Comparison of ENCODE assay signal across 19 cellular contexts in the genomic region with DNA sequence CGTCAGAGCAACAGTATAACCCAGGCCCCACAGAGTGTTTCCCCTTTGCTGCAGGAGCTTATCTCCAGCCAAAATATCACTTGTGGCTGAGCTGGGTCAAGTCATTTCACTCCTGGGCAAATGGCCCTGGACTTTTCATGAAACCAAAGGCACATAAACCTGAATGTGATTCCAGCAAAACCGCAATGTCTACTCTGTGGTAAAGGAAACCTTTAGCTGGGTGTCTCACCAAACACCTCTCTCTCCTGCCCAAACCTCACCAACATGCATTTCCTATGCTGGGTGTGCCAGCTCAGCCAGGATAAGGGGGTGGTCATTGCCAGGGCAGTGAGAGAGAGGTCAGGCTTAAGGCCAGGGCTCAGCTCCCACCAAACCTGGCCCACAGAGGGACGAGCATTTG.
DNase-seq lines count a peak whose midpoint lies in the region; ATAC-seq lines count a peak whose summit lies in the region.
"Had no signal": no experiment of that assay in that cellular context is flagged by ENCODE, and none has a peak within 500 bp of the region (broad histone marks: within the 10 kb centered on the region; RNA-seq: fewer than 3 reads in every experiment).

No MANE protein-coding gene starts in this region.

- no peaks in the 10 kb centered on the region for H3K79me1 ChIP-seq in neuronal stem cell (ENCODE audit: low read depth, low read length)

- no peak overlapping the region for H3K4me2 ChIP-seq in neuronal stem cell (ENCODE audit: insufficient read depth, low read length, poor library complexity, severe bottlenecking)
- H3K4me2 ChIP-seq: A549, BLaER1, GM23338, KMS-11 had no signal

- no peak overlapping the region for H3K4me3 ChIP-seq in neuronal stem cell (ENCODE audit: low read length in 2 of 2)
- H3K4me3 ChIP-seq: A549, BLaER1, GM23338 had no signal

- H3K4ac ChIP-seq in neuronal stem cell (ENCODE audit: low read length), result no peak overlapping the region

- no peaks in the 10 kb centered on the region for H3K36me3 ChIP-seq in neuronal stem cell (replicated peaks in 1 of 2; ENCODE audit: control insufficient read depth in 2 of 2, insufficient read depth in 2 of 2, low read length in 2 of 2)
- H3K36me3 ChIP-seq: BLaER1 had no signal

- DNase-seq in Daoy (ENCODE audit: low read depth), result peak; percentile 15
- peak; percentile 68 for DNase-seq in M059J (ENCODE audit: low read depth)
- no peak for DNase-seq in neuronal stem cell (ENCODE audit: low spot score)
- no peak for DNase-seq in NK-92 treated with Interleukin-12 subunit alpha and Interleukin-12 subunit beta, amount 100 ng/mL, for 24 hours (lab: John Stamatoyannopoulos, UW)
- DNase-seq in activated CD4-positive, alpha-beta T cell treated with anti-CD3 and anti-CD28 coated beads for 48 hours, result no peak
- DNase-seq: CD4-positive, alpha-beta memory T cell; DMS153; DMS79; GF-D8; HCEC 1CT had no signal

- ATAC-seq in HG02798 (IDR thresholded peaks at IDR 0.05; ENCODE audit: poor library complexity, unreplicated experiment) (peak; percentile 34), GM18498 (IDR thresholded peaks at IDR 0.05; ENCODE audit: unreplicated experiment) (no peak)
- ATAC-seq: A549, GM23338 had no signal

- peak overlapping the region; percentile 43 for H3K27ac ChIP-seq in cingulate gyrus (ENCODE audit: low read depth, low read length)
- H3K27ac ChIP-seq in neuronal stem cell (replicated peaks; ENCODE audit: low read length), result no peak overlapping the region
- H3K27ac ChIP-seq: 22Rv1, BLaER1, HL-60, KMS-11 had no signal

- H3K4me1 ChIP-seq in neuronal stem cell (ENCODE audit: control insufficient read depth in 2 of 2, insufficient read depth in 1 of 2, low read depth in 1 of 2, low read length in 2 of 2), result peaks cover 0 to 10% of the 10 kb centered on the region in 2 donors
- H3K4me1 ChIP-seq: BLaER1 had no signal

- no CpG with 5 or more reads among the region's 3 CpGs for WGBS in neuronal stem cell (ENCODE audit: extremely low coverage in 2 of 2, insufficient read length in 2 of 2, insufficient replicate concordance in 1 of 2), 2 donors

- no peak overlapping the region for H2BK15ac ChIP-seq in neuronal stem cell (ENCODE audit: low read length)

- no peak overlapping the region for H3K18ac ChIP-seq in neuronal stem cell (ENCODE audit: low read length)

- no peak overlapping the region for H2BK5ac ChIP-seq in neuronal stem cell (ENCODE audit: low read length)

- H3K9ac ChIP-seq in neuronal stem cell (ENCODE audit: low read depth, low read length, poor library complexity), result no peak overlapping the region
- H3K9ac ChIP-seq: BLaER1, KMS-11 had no signal

- H3K14ac ChIP-seq in neuronal stem cell (ENCODE audit: low read length), result no peak overlapping the region

- H2BK120ac ChIP-seq in neuronal stem cell (ENCODE audit: low read depth, low read length), result no peak overlapping the region

- no peak overlapping the region for H2BK12ac ChIP-seq in neuronal stem cell (ENCODE audit: low read length)

- no peaks in the 10 kb centered on the region for H3K9me3 ChIP-seq in neuronal stem cell (replicated peaks in 1 of 2; ENCODE audit: control insufficient read depth in 2 of 2, insufficient read depth in 1 of 2, low read depth in 1 of 2, low read length in 2 of 2)
- H3K9me3 ChIP-seq: A549, BLaER1 had no signal

- no peaks in the 10 kb centered on the region for H3K27me3 ChIP-seq in neuronal stem cell (ENCODE audit: control insufficient read depth in 3 of 3, insufficient read depth in 3 of 3, low read depth in 1 of 3, low read length in 3 of 3)
- H3K27me3 ChIP-seq: BLaER1 had no signal

- no peak overlapping the region for H3K23ac ChIP-seq in neuronal stem cell (ENCODE audit: low read depth, low read length, poor library complexity)

- H4K91ac ChIP-seq in neuronal stem cell (ENCODE audit: low read depth, low read length, poor library complexity), result no peak overlapping the region

- no peak overlapping the region for H2AK5ac ChIP-seq in neuronal stem cell (ENCODE audit: low read depth, low read length)

- no peak overlapping the region for H2AFZ ChIP-seq in neuronal stem cell (ENCODE audit: low read length)
- H2AFZ ChIP-seq: GM23338 had no signal

- H4K8ac ChIP-seq in neuronal stem cell (ENCODE audit: low read depth, low read length), result no peak overlapping the region

Comparison
In these comparisons a context has a peak if more than half of its experiments do, and no peak if none do; other contexts are left out.
1. DNase-seq: peak in Daoy (single experiment) and M059J (single experiment); none in neuronal stem cell (single experiment), NK-92 treated with Interleukin-12 subunit alpha and Interleukin-12 subunit beta, amount 100 ng/mL, for 24 hours (single experiment) and activated CD4-positive, alpha-beta T cell treated with anti-CD3 and anti-CD28 coated beads for 48 hours (single experiment).